ENCODE assay signal across 8 cellular contexts in the genomic region with DNA sequence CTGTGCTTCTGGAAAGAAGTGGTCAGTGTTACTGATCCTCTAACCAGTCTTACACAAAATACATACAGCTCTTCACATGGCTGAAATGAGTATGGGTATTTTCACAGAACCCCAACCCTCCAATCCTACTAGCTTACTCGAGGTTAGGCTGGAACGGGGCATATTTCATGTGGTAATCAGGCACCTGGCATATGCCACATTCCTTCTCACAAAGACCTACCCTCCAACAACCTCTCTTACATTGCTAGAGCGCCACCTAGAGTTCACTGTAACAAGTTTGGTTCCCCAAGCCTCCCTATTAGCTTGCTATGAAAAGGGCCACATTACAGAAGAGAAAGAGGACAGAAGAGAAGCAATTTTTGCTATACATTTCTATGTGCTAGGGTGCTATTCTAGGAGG.
DNase-seq lines count a peak whose midpoint lies in the region; TF ChIP-seq lines count a peak whose summit lies in the region.

No MANE protein-coding gene starts in this region.

- no peaks in the 10 kb centered on the region for H3K9me2 ChIP-seq in hepatocyte (replicated peaks; ENCODE audit: insufficient read depth)

- no peak for TF ChIP-seq POLR2A in uterus (IDR thresholded peaks at IDR 0.05)

- no peaks in the 10 kb centered on the region for H3K9me3 ChIP-seq in HAP-1
- H3K9me3 ChIP-seq in hepatocyte (ENCODE audit: low read depth): no peaks in the 10 kb centered on the region
- H3K9me3 ChIP-seq in uterus: no peaks in the 10 kb centered on the region

- H3K27me3 ChIP-seq in GM06990 (replicated peaks; ENCODE audit: control insufficient read depth, insufficient read depth, low read length) (no peaks in the 10 kb centered on the region), HAP-1 (ENCODE audit: low read depth) (no peaks in the 10 kb centered on the region), hepatocyte (no peaks in the 10 kb centered on the region), uterus (no peaks in the 10 kb centered on the region)

- peak; percentile 69 for TF ChIP-seq CTCF in GM06990 (IDR thresholded peaks at IDR 0.05; ENCODE audit: insufficient read depth, low read length, poor library complexity, severe bottlenecking)
- peak; percentile 60 for TF ChIP-seq CTCF in hepatocyte (IDR thresholded peaks at IDR 0.05; ENCODE audit: poor library complexity)
- TF ChIP-seq CTCF in uterus (IDR thresholded peaks at IDR 0.05): no peak

- intact Hi-C loops in uterus (cut with DNase I; ENCODE audit: low total_unique reads): no loop called here

- no peaks in the 10 kb centered on the region for H3K79me2 ChIP-seq in hepatocyte

- no peaks in the 10 kb centered on the region for H4K20me1 ChIP-seq in hepatocyte (ENCODE audit: insufficient read depth, poor library complexity, severe bottlenecking)

- WGBS in hepatocyte (ENCODE audit: low lambda C conversion rate, missing lambda C conversion rate): 4% methylated on average over 3 of the region's 3 CpGs

- DNase-seq in GM06990 (ENCODE audit: extremely low read depth, insufficient read length) (no peak), HAP-1 (ENCODE audit: low spot score in 2 of 2) (peak; percentile 50 to 71), NCI-H1048 (lab: John Stamatoyannopoulos, UW) (peak; percentile 30), SK-N-DZ (ENCODE audit: low spot score) (peak; percentile 64), hepatocyte (ENCODE audit: low spot score) (peak; percentile 87), uterus (no peak), mesenteric fat pad (ENCODE audit: low spot score) (no peak)
- DNase-seq in activated CD4-positive, alpha-beta T cell treated with anti-CD3 and anti-CD28 coated beads, Interleukin-2, amount 50 U/mL, for 48 hours: no peak

- H3K4me2 ChIP-seq in hepatocyte: peak overlapping the region; percentile 30

- H3K4me3 ChIP-seq in GM06990 (replicated peaks; ENCODE audit: low read depth, low read length) (no peak overlapping the region), HAP-1 (no peak overlapping the region), hepatocyte (no peak overlapping the region), uterus (no peak overlapping the region)

- H3K4me1 ChIP-seq in HAP-1: no peaks in the 10 kb centered on the region
- H3K4me1 ChIP-seq in hepatocyte (ENCODE audit: insufficient read depth): no peaks in the 10 kb centered on the region
- H3K4me1 ChIP-seq in uterus: no peaks in the 10 kb centered on the region

- in situ Hi-C loops in HAP-1 (cut with MboI; ENCODE audit: low sequenced_read_pairs): no loop called here

- H2AFZ ChIP-seq in hepatocyte: no peak overlapping the region

- no peaks in the 10 kb centered on the region for H3K36me3 ChIP-seq in GM06990 (ENCODE audit: control insufficient read depth, insufficient read depth, low read length)
- H3K36me3 ChIP-seq in HAP-1 (replicated peaks): no peaks in the 10 kb centered on the region
- H3K36me3 ChIP-seq in hepatocyte (replicated peaks; ENCODE audit: insufficient read depth, low read depth): no peaks in the 10 kb centered on the region
- no peaks in the 10 kb centered on the region for H3K36me3 ChIP-seq in uterus

- H3K27ac ChIP-seq in hepatocyte (no peak overlapping the region), uterus (no peak overlapping the region)

Comparison
In these comparisons a context has a peak if more than half of its experiments do, and no peak if none do; other contexts are left out.
1. DNase-seq: peak in HAP-1 (2 of 2), NCI-H1048 (single experiment), SK-N-DZ (single experiment) and hepatocyte (single experiment); none in GM06990 (single experiment), uterus (0 of 2), mesenteric fat pad (single experiment) and activated CD4-positive, alpha-beta T cell treated with anti-CD3 and anti-CD28 coated beads, Interleukin-2, amount 50 U/mL, for 48 hours (0 of 2).
2. CTCF ChIP-seq: peak in GM06990 (single experiment) and hepatocyte (single experiment); none in uterus (0 of 4).